Comparison of ENCODE assay signal across 8 cellular contexts in genomic region chr17:70552230-70552981, GRCh38.
DNase-seq lines count a peak whose midpoint lies in the region; ATAC-seq, FAIRE-seq and TF ChIP-seq lines count a peak whose summit lies in the region.

No MANE protein-coding gene starts in this region.

- ATAC-seq in CD4-positive, alpha-beta T cell (ENCODE audit: poor library complexity): no peak
- ATAC-seq in HG02885 (IDR thresholded peaks at IDR 0.05; ENCODE audit: poor library complexity, unreplicated experiment): peak; percentile 45
- ATAC-seq in left colon: peak; percentile 68
- ATAC-seq in stimulated activated naive CD8-positive, alpha-beta T cell treated with anti-CD3 and anti-CD28 coated beads, Interleukin-15, Interleukin-2, amounts not matched to agents 100 U/mL and 50 U/mL, for 24 hours: no peak

- POLR2A ChIA-PET in CD4-positive, alpha-beta T cell (lab: Charles Lee): no interaction called here

- intact Hi-C loops in CD4-positive, alpha-beta T cell (cut with DNase I, micrococcal nuclease): loop anchor here (5.0 kb wide), 1 partner anchor 985 kb away; no protein-coding TSS in a partner anchor
- intact Hi-C loops in left colon (cut with DNase I, micrococcal nuclease): loop anchor here in 1 of 2 donors (5.0 to 10.0 kb wide), 2 partner anchors 388 to 985 kb away; partner anchors contain the start of gene KCNJ2

- H3K4me1 Mint-ChIP-seq in CD4-positive, alpha-beta T cell (ENCODE audit: low read depth): no peaks in the 10 kb centered on the region

- TF ChIP-seq CTCF in CD4-positive, alpha-beta T cell (IDR thresholded peaks at IDR 0.05): peak; percentile 33
- peak; percentile 26 for TF ChIP-seq CTCF in cardiac fibroblast (IDR thresholded peaks at IDR 0.05; ENCODE audit: low read depth, low read length)

- no peak for DNase-seq in CD4-positive, alpha-beta T cell
- DNase-seq in NCI-H82 treated with DMSO at 0.1 percent for 48 hours (lab: John Stamatoyannopoulos, UW; ENCODE audit: unreplicated experiment) (peak; percentile 78), cardiac fibroblast (ENCODE audit: low read depth in 2 of 2) (peak; percentile 66 to 72), left colon (no peak), urothelium cell line (ENCODE audit: low spot score) (peak; percentile 55)
- DNase-seq in stimulated activated naive CD8-positive, alpha-beta T cell treated with anti-CD3 and anti-CD28 coated beads, Interleukin-15, Interleukin-2, amounts not matched to agents 100 U/mL and 50 U/mL, for 24 hours: no peak
- no peak for DNase-seq in effector memory CD4-positive, alpha-beta T cell

- H3K4me3 ChIP-seq in cardiac fibroblast (replicated peaks in 1 of 2; ENCODE audit: low read depth in 2 of 2, low read length in 2 of 2): no peak overlapping the region
- no peak overlapping the region for H3K4me3 ChIP-seq in effector memory CD4-positive, alpha-beta T cell (ENCODE audit: insufficient read depth, low read depth, low read length, poor library complexity, severe bottlenecking)

- no peaks in the 10 kb centered on the region for H3K9me3 Mint-ChIP-seq in CD4-positive, alpha-beta T cell

- no peak overlapping the region for H3K27ac ChIP-seq in CD4-positive, alpha-beta T cell (ENCODE audit: low read depth, low read length)
- no peak overlapping the region for H3K27ac ChIP-seq in effector memory CD4-positive, alpha-beta T cell (ENCODE audit: insufficient read depth, low read length, poor library complexity, severe bottlenecking)

- no peaks in the 10 kb centered on the region for H3K27me3 Mint-ChIP-seq in CD4-positive, alpha-beta T cell

- no peaks in the 10 kb centered on the region for H3K27me3 ChIP-seq in CD4-positive, alpha-beta T cell (ENCODE audit: control insufficient read depth, insufficient read depth, low read length)
- H3K27me3 ChIP-seq in effector memory CD4-positive, alpha-beta T cell (replicated peaks; ENCODE audit: control insufficient read depth, insufficient read depth, low read length, poor library complexity, severe bottlenecking): no peaks in the 10 kb centered on the region

- H3K36me3 ChIP-seq in effector memory CD4-positive, alpha-beta T cell (ENCODE audit: control insufficient read depth, insufficient read depth, low read length): no peaks in the 10 kb centered on the region

- no peak for FAIRE-seq in urothelium cell line (lab: Jason Lieb, UNC)

- H3K36me3 Mint-ChIP-seq in CD4-positive, alpha-beta T cell (ENCODE audit: low read depth): no peaks in the 10 kb centered on the region

- H3K4me1 ChIP-seq in effector memory CD4-positive, alpha-beta T cell (ENCODE audit: control insufficient read depth, insufficient read depth, low read length, poor library complexity, severe bottlenecking): no peaks in the 10 kb centered on the region

- no peak overlapping the region for H3K4me3 Mint-ChIP-seq in CD4-positive, alpha-beta T cell

- CTCF ChIA-PET in CD4-positive, alpha-beta T cell (lab: Charles Lee): no interaction called here

- no peak overlapping the region for H3K27ac Mint-ChIP-seq in CD4-positive, alpha-beta T cell

- no peaks in the 10 kb centered on the region for H3K9me3 ChIP-seq in CD4-positive, alpha-beta T cell (ENCODE audit: control insufficient read depth, low read length)
- no peaks in the 10 kb centered on the region for H3K9me3 ChIP-seq in effector memory CD4-positive, alpha-beta T cell (ENCODE audit: control insufficient read depth, low read length)

Comparison
In these comparisons a context has a peak if more than half of its experiments do, and no peak if none do; other contexts are left out.
1. ATAC-seq: peak in HG02885 (single experiment) and left colon (single experiment); none in CD4-positive, alpha-beta T cell (single experiment) and stimulated activated naive CD8-positive, alpha-beta T cell treated with anti-CD3 and anti-CD28 coated beads, Interleukin-15, Interleukin-2, amounts not matched to agents 100 U/mL and 50 U/mL, for 24 hours (single experiment).
2. DNase-seq: peak in NCI-H82 treated with DMSO at 0.1 percent for 48 hours (single experiment), cardiac fibroblast (2 of 2) and urothelium cell line (single experiment); none in CD4-positive, alpha-beta T cell (0 of 10), left colon (0 of 2), stimulated activated naive CD8-positive, alpha-beta T cell treated with anti-CD3 and anti-CD28 coated beads, Interleukin-15, Interleukin-2, amounts not matched to agents 100 U/mL and 50 U/mL, for 24 hours (single experiment) and effector memory CD4-positive, alpha-beta T cell (0 of 3).